In genomic region chr4:151575646-151576045, GRCh38 we compare ENCODE assay signal across 26 cellular contexts.
"Had no signal": no experiment of that assay in that cellular context is flagged by ENCODE, and none has a peak within 500 bp of the region (broad histone marks: within the 10 kb centered on the region; RNA-seq: fewer than 3 reads in every experiment).

No MANE protein-coding gene starts in this region.

- DNase-seq: activated CD4-positive, alpha-beta T cell treated with anti-CD3 and anti-CD28 coated beads for 4 hours; activated CD4-positive, alpha-beta T cell treated with anti-CD3 and anti-CD28 coated beads, Interleukin-2, amount 50 U/mL, for 4 hours; activated naive CD4-positive, alpha-beta T cell; activated T-cell treated with anti-CD3 and anti-CD28 coated beads for 4 hours; activated T-cell treated with anti-CD3 and anti-CD28 coated beads, Interleukin-2, amount 50 U/mL, for 72 hours; cerebellar nuclear complex; colonic mucosa; effector CD8-positive, alpha-beta T cell; foreskin melanocyte; islet precursor cell; left cardiac atrium; naive B cell; nephron progenitor cell; ovary; stimulated activated CD4-positive, alpha-beta T cell treated with anti-CD3 and anti-CD28 coated beads, Interleukin-2, amount 100 ng/mL, for 48 hours; stimulated activated naive CD4-positive, alpha-beta T cell treated with Interleukin-2 at 50 U/mL for 16 hours; T-helper 9 cell; testis; transverse colon had no signal

- H3K36me3 ChIP-seq: cardiac muscle cell, colonic mucosa, neutrophil, ovary, prostate gland, transverse colon had no signal

- H3K9me3 ChIP-seq: colonic mucosa, neutrophil, ovary, prostate gland, testis, transverse colon had no signal

- H3K27ac ChIP-seq: cardiac muscle cell, colonic mucosa, neutrophil, ovary, prostate gland, testis, VCaP had no signal

- FAIRE-seq: endometrium, TTC549 had no signal

- ATAC-seq: activated naive CD4-positive, alpha-beta T cell treated with anti-CD3 and anti-CD28 coated beads, Interleukin-2, amount 50 U/mL, for 72 hours; activated T-cell treated with anti-CD3 and anti-CD28 coated beads, Interleukin-2, amount 50 U/mL, for 72 hours; left cardiac atrium had no signal

- H3K4me1 ChIP-seq: prostate gland had no signal

- H3K4me3 ChIP-seq: cardiac muscle cell, colonic mucosa, ovary, prostate gland, testis, transverse colon had no signal

- H3K27me3 ChIP-seq: cardiac muscle cell, colonic mucosa, ovary, testis, transverse colon had no signal
